ENCODE assay signal across 8 cellular contexts in genomic region chr3:100333970-100334339, GRCh38. TPM values are rescaled to one million over a fixed set of nuclear protein-coding genes. Genes with fewer than 3 reads are reported as not detected.
DNase-seq lines count a peak whose midpoint lies in the region; ATAC-seq, FAIRE-seq and TF ChIP-seq lines count a peak whose summit lies in the region.

No MANE protein-coding gene starts in this region.

- no peaks in the 10 kb centered on the region for H3K27me3 Mint-ChIP-seq in CD8-positive, alpha-beta memory T cell

- no peak for ATAC-seq in RWPE2 (ENCODE audit: low read depth)
- peak in 2 of 4 donors; percentile 15 to 30 for ATAC-seq in pancreas
- no peak for ATAC-seq in HG02981 (IDR thresholded peaks at IDR 0.05; ENCODE audit: unreplicated experiment)
- no peak for ATAC-seq in GM18867 (IDR thresholded peaks at IDR 0.05; ENCODE audit: unreplicated experiment)

- H3K27me3 ChIP-seq in CD8-positive, alpha-beta memory T cell (ENCODE audit: insufficient read depth, low read length, poor library complexity, severe bottlenecking): no peaks in the 10 kb centered on the region
- H3K27me3 ChIP-seq in RWPE2 (ENCODE audit: insufficient read depth, poor library complexity, severe bottlenecking) (no peaks in the 10 kb centered on the region), esophagus (ENCODE audit: control insufficient read depth in 1 of 2, insufficient read depth in 2 of 2, low read length in 2 of 2) (no peaks in the 10 kb centered on the region), pancreas (no peaks in the 10 kb centered on the region)

- H3K9me3 ChIP-seq in CD8-positive, alpha-beta memory T cell (ENCODE audit: low read length): no peaks in the 10 kb centered on the region
- H3K9me3 ChIP-seq in RWPE2 (ENCODE audit: severe bottlenecking) (no peaks in the 10 kb centered on the region), esophagus (ENCODE audit: control insufficient read depth in 2 of 2, insufficient read depth in 1 of 2, low read depth in 1 of 2, low read length in 1 of 2) (no peaks in the 10 kb centered on the region), pancreas (no peaks in the 10 kb centered on the region)

- no peaks in the 10 kb centered on the region for H3K36me3 ChIP-seq in CD8-positive, alpha-beta memory T cell (ENCODE audit: insufficient read depth, low read length)
- peaks cover 2% of the 10 kb centered on the region for H3K36me3 ChIP-seq in RWPE2 (ENCODE audit: low read depth)
- H3K36me3 ChIP-seq in esophagus (ENCODE audit: control insufficient read depth in 2 of 2, insufficient read depth in 2 of 2, low read length in 1 of 2): no peaks in the 10 kb centered on the region
- H3K36me3 ChIP-seq in pancreas: no peaks in the 10 kb centered on the region

- no peaks in the 10 kb centered on the region for H3K9me3 Mint-ChIP-seq in CD8-positive, alpha-beta memory T cell

- H3K4me3 ChIP-seq in CD8-positive, alpha-beta memory T cell (ENCODE audit: low read length): peak overlapping the region; percentile 89
- H3K4me3 ChIP-seq in RWPE2 (ENCODE audit: severe bottlenecking) (peak overlapping the region; percentile 64), esophagus (ENCODE audit: low read depth in 1 of 2, low read length in 2 of 2) (peak overlapping the region; percentile 76 to 93), pancreas (peak overlapping the region; percentile 74 to 77 (median 76))

- TF ChIP-seq POLR2A in erythroblast (IDR thresholded peaks at IDR 0.05; ENCODE audit: low read length): no peak

- peaks cover 0 to 4% (median 0%) of the 10 kb centered on the region in 3 donors for H3K36me3 Mint-ChIP-seq in CD8-positive, alpha-beta memory T cell

- POLR2A ChIA-PET in CD8-positive, alpha-beta memory T cell (lab: Charles Lee): interaction anchor here (0.6 to 1.4 kb wide), 6 partner anchors 10 to 1983 kb away, joined by 3 to 6 read pairs (median 4); partner anchors contain the start of genes NFKBIZ and TBC1D23

- H3K4me1 ChIP-seq in CD8-positive, alpha-beta memory T cell (ENCODE audit: insufficient read depth, low read length): peaks cover 10% of the 10 kb centered on the region
- H3K4me1 ChIP-seq in RWPE2 (ENCODE audit: insufficient read depth, poor library complexity, severe bottlenecking): no peaks in the 10 kb centered on the region
- H3K4me1 ChIP-seq in esophagus (ENCODE audit: control insufficient read depth in 2 of 2, insufficient read depth in 2 of 2, low read length in 1 of 2): peaks cover 0 to 3% of the 10 kb centered on the region in 2 donors
- peaks cover 0 to 10% (median 8%) of the 10 kb centered on the region in 3 donors for H3K4me1 ChIP-seq in pancreas

- peak overlapping the region; percentile 71 for H3K27ac ChIP-seq in CD8-positive, alpha-beta memory T cell (ENCODE audit: low read depth, low read length)
- no peak overlapping the region for H3K27ac ChIP-seq in RWPE2 (ENCODE audit: poor library complexity, severe bottlenecking)
- H3K27ac ChIP-seq in esophagus (ENCODE audit: low read depth in 2 of 2, low read length in 1 of 2): peak overlapping the region; percentile 77 to 80
- peak overlapping the region; percentile 35 to 87 (median 64) for H3K27ac ChIP-seq in pancreas

- H3K27ac Mint-ChIP-seq in CD8-positive, alpha-beta memory T cell: peak overlapping the region; percentile 85 to 96 (median 92)

- WGBS in esophagus, 2 donors: 56 to 61% methylated on average over 9 of the region's 9 CpGs
- 50% methylated on average over 9 of the region's 9 CpGs for WGBS in pancreas, 2 donors

- FAIRE-seq in pancreas (lab: Jason Lieb, UNC): no peak

- TF ChIP-seq CTCF in RWPE2 (IDR thresholded peaks at IDR 0.05; ENCODE audit: poor library complexity, severe bottlenecking): no peak
- TF ChIP-seq CTCF in pancreas (IDR thresholded peaks at IDR 0.05): no peak

- CTCF ChIA-PET in CD8-positive, alpha-beta memory T cell (lab: Charles Lee): interaction anchor here (0.7 to 1.1 kb wide), 3 partner anchors 12 to 74 kb away, joined by 3 read pairs; no protein-coding TSS in a partner anchor

- peak overlapping the region; percentile 87 to 93 (median 89) for H3K4me3 Mint-ChIP-seq in CD8-positive, alpha-beta memory T cell

- intact Hi-C loops in pancreas (cut with DNase I): no loop called here

- H3K4me1 Mint-ChIP-seq in CD8-positive, alpha-beta memory T cell: peaks cover 23 to 32% (median 23%) of the 10 kb centered on the region in 3 donors

- no peak for DNase-seq in CD8-positive, alpha-beta memory T cell
- DNase-seq in RWPE2 (ENCODE audit: low spot score) (no peak), pancreas (no peak), erythroblast (lab: John Stamatoyannopoulos, UW) (no peak), CD1c-positive myeloid dendritic cell (ENCODE audit: extremely low spot score) (no peak)

RNA-seq across cellular contexts. Expression of gene NIT2, which starts 0.6 kb away (rescaled TPM):
- total RNA-seq in CD8-positive, alpha-beta memory T cell: 10 to 100 TPM; 81.9 to 83.0 TPM
- 44.1 TPM for polyA plus RNA-seq in CD8-positive, alpha-beta memory T cell
- 10 to 100 TPM; 25.3 to 35.8 TPM for polyA plus RNA-seq in esophagus
- 10 to 100 TPM; 14.2 to 23.4 (median 17.2) TPM for total RNA-seq in pancreas
- polyA plus RNA-seq in pancreas: 10 to 100 TPM; 19.6 to 38.6 TPM
